ENCODE assay signal across 27 cellular contexts in the genomic region with DNA sequence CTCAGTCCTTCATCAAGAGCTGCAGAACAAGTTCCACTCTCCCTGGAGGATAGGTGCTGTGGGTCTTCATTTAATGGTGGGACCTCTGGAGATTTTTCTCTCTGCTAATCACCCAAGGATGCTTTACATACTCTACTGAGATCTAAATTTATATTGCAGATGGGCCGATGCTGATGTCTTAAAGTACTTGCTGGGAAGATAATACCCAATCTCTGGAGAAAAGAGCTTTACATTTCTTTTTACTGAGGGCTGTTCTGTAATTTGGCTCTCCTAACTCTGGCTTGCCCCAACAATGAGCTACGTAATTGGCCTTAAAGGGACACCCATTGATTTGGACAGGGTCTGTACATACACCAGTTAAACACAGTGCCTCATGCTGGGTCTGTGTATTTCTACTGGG.
"Had no signal": no experiment of that assay in that cellular context is flagged by ENCODE, and none has a peak within 500 bp of the region (broad histone marks: within the 10 kb centered on the region; RNA-seq: fewer than 3 reads in every experiment).

No MANE protein-coding gene starts in this region.

- H3K27ac ChIP-seq: left lung, lower lobe of right lung, ovary, prostate gland, skin epidermis, suprapubic skin, thoracic aorta, tibial artery, upper lobe of right lung had no signal

- H3K4me3 Mint-ChIP-seq: immature natural killer cell; naive thymus-derived CD8-positive, alpha-beta T cell; nephron; stimulated activated effector memory CD8-positive, alpha-beta T cell treated with anti-CD3 and anti-CD28 coated beads, Interleukin-12 subunit alpha, Interleukin-12 subunit beta, amount 100 ng/mL, for 72 hours; stimulated activated naive CD8-positive, alpha-beta T cell treated with anti-CD3 and anti-CD28 coated beads, Interleukin-15, Interleukin-2, amounts not matched to agents 100 ng/mL and 50 ng/mL, for 24 hours had no signal

- DNase-seq: hypothalamus; immature natural killer cell; kidney; left colon; left lung; lower lobe of right lung; mammary epithelial cell; mesenchymal stem cell; naive thymus-derived CD8-positive, alpha-beta T cell; ovary; posterior cingulate gyrus; retina; right cardiac atrium; stimulated activated CD4-positive, alpha-beta T cell treated with anti-CD3 and anti-CD28 coated beads, Interleukin-12 subunit alpha, Interleukin-12 subunit beta, amount 100 ng/mL, for 4 hours; stimulated activated CD4-positive, alpha-beta T cell treated with anti-CD3 and anti-CD28 coated beads, Interleukin-15, amount 100 ng/mL, for 24 hours; stimulated activated CD4-positive, alpha-beta T cell treated with anti-CD3 and anti-CD28 coated beads, Interleukin-4, amount 100 ng/mL, for 24 hours; stimulated activated naive CD4-positive, alpha-beta T cell; tibial artery; trophoblast cell; upper lobe of right lung had no signal

- H3K4me1 Mint-ChIP-seq: stimulated activated effector memory CD8-positive, alpha-beta T cell treated with anti-CD3 and anti-CD28 coated beads, Interleukin-12 subunit alpha, Interleukin-12 subunit beta, amount 100 ng/mL, for 72 hours had no signal

- H3K36me3 Mint-ChIP-seq: immature natural killer cell; stimulated activated effector memory CD8-positive, alpha-beta T cell treated with anti-CD3 and anti-CD28 coated beads, Interleukin-12 subunit alpha, Interleukin-12 subunit beta, amount 100 ng/mL, for 72 hours had no signal

- H3K36me3 ChIP-seq: left lung, lower lobe of right lung, ovary, prostate gland, suprapubic skin, thoracic aorta, tibial artery, upper lobe of right lung had no signal

- H3K9me3 ChIP-seq: left lung, lower lobe of right lung, ovary, prostate gland, suprapubic skin, thoracic aorta, tibial artery, upper lobe of right lung had no signal

- H3K27me3 Mint-ChIP-seq: naive thymus-derived CD8-positive, alpha-beta T cell; stimulated activated naive CD8-positive, alpha-beta T cell treated with anti-CD3 and anti-CD28 coated beads, Interleukin-15, Interleukin-2, amounts not matched to agents 100 ng/mL and 50 ng/mL, for 24 hours had no signal

- H3K27me3 ChIP-seq: left lung, ovary, suprapubic skin, tibial artery, upper lobe of right lung had no signal

- H3K4me3 ChIP-seq: left lung, lower lobe of right lung, ovary, prostate gland, skin epidermis, suprapubic skin, thoracic aorta, tibial artery, upper lobe of right lung had no signal

- H3K27ac Mint-ChIP-seq: immature natural killer cell; naive thymus-derived CD8-positive, alpha-beta T cell; nephron; stimulated activated effector memory CD8-positive, alpha-beta T cell treated with anti-CD3 and anti-CD28 coated beads, Interleukin-12 subunit alpha, Interleukin-12 subunit beta, amount 100 ng/mL, for 72 hours; stimulated activated naive CD8-positive, alpha-beta T cell treated with anti-CD3 and anti-CD28 coated beads, Interleukin-15, Interleukin-2, amounts not matched to agents 100 ng/mL and 50 ng/mL, for 24 hours had no signal

- H3K9me3 Mint-ChIP-seq: immature natural killer cell; stimulated activated effector memory CD8-positive, alpha-beta T cell treated with anti-CD3 and anti-CD28 coated beads, Interleukin-12 subunit alpha, Interleukin-12 subunit beta, amount 100 ng/mL, for 72 hours; stimulated activated naive CD8-positive, alpha-beta T cell treated with anti-CD3 and anti-CD28 coated beads, Interleukin-15, Interleukin-2, amounts not matched to agents 100 ng/mL and 50 ng/mL, for 24 hours had no signal

- H3K4me1 ChIP-seq: left lung, lower lobe of right lung, prostate gland, suprapubic skin, tibial artery, upper lobe of right lung had no signal
